11 cellular contexts compared by ENCODE assay signal in genomic region chrX:105220636-105221035, GRCh38. TPM values are rescaled to one million over a fixed set of nuclear protein-coding genes. Genes with fewer than 3 reads are reported as not detected.
"Had no signal": no experiment of that assay in that cellular context is flagged by ENCODE, and none has a peak within 500 bp of the region (broad histone marks: within the 10 kb centered on the region; RNA-seq: fewer than 3 reads in every experiment).

TEX13A (minus strand) TSS chrX:105220694; CDS start chrX:105220397, 297 bp downstream.

- FAIRE-seq: HepG2, HTR-8/SVneo had no signal

- H3K9ac ChIP-seq: KMS-11 had no signal

- ATAC-seq: HepG2 had no signal

- H3K27ac ChIP-seq: HL-60, KMS-11 had no signal

- DNase-seq: IMR-90, Karpas-422, KBM-7, KG1 had no signal

- H3K4me2 ChIP-seq: KMS-11 had no signal

RNA-seq across cellular contexts. Expression of gene TEX13A, which starts in this region (rescaled TPM):
- total RNA-seq: HepG2, HT-29, HT1080, IMR-90 had no signal
- polyA plus RNA-seq: HepG2, IgD-negative memory B cell, IMR-90 had no signal
